Comparison of ENCODE assay signal across 9 cellular contexts in genomic region chr12:6089041-6089823, GRCh38. TPM values are rescaled to one million over a fixed set of nuclear protein-coding genes. Genes with fewer than 3 reads are reported as not detected.
A peak's percentile ranks its signal among the peaks of the same experiment; 100 is the strongest.
DNase-seq lines count a peak whose midpoint lies in the region.
"Had no signal": no experiment of that assay in that cellular context is flagged by ENCODE, and none has a peak within 500 bp of the region (broad histone marks: within the 10 kb centered on the region; RNA-seq: fewer than 3 reads in every experiment).

No MANE protein-coding gene starts in this region.

- WGBS in esophagus, 2 donors, result 37 to 38% methylated on average over 15 of the region's 15 CpGs

- no peaks in the 10 kb centered on the region for H3K36me3 Mint-ChIP-seq in activated T-helper 2 cell treated with anti-CD3 and anti-CD28 coated beads, Interferon-gamma antibody, Interleukin-2, Interleukin-4, amounts not matched to agents 10 μg/mL and 5 μg/mL and 100 μg/mL, durations not matched to agents 14 hours and 24 hours and 36 hours (ENCODE audit: low read depth)

- DNase-seq in HPDE6-E6E7 (ENCODE audit: extremely low spot score) (peak; percentile 63), NCI-H2227 (lab: John Stamatoyannopoulos, UW; ENCODE audit: unreplicated experiment) (peak; percentile 34), renal cortical epithelial cell (ENCODE audit: low read depth) (peak; percentile 90), SIG-M5 treated with dmso at 0.1 percent for 504 hours (lab: John Stamatoyannopoulos, UW; ENCODE audit: unreplicated experiment) (no peak), ecto neural progenitor cell (ENCODE audit: low spot score) (no peak), Ammon's horn (ENCODE audit: low spot score) (no peak)
- DNase-seq in activated T-helper 2 cell treated with anti-CD3 and anti-CD28 coated beads, Interferon-gamma antibody, Interleukin-2, Interleukin-4, amounts not matched to agents 10 μg/mL and 5 μg/mL and 100 μg/mL, durations not matched to agents 14 hours and 24 hours and 36 hours (ENCODE audit: low spot score), result no peak

- H3K9me3 ChIP-seq in esophagus (ENCODE audit: control insufficient read depth in 2 of 2, insufficient read depth in 1 of 2, low read depth in 1 of 2, low read length in 1 of 2), result no peaks in the 10 kb centered on the region
- H3K9me3 ChIP-seq: adrenal gland had no signal

- intact Hi-C loops in activated T-helper 2 cell treated with anti-CD3 and anti-CD28 coated beads, Interferon-gamma antibody, Interleukin-2, Interleukin-4, amounts not matched to agents 10 μg/mL and 5 μg/mL and 100 μg/mL, durations not matched to agents 14 hours and 24 hours and 36 hours (cut with micrococcal nuclease), result no loop called here

- peaks cover 9% of the 10 kb centered on the region for H3K27me3 Mint-ChIP-seq in activated T-helper 2 cell treated with anti-CD3 and anti-CD28 coated beads, Interferon-gamma antibody, Interleukin-2, Interleukin-4, amounts not matched to agents 10 μg/mL and 5 μg/mL and 100 μg/mL, durations not matched to agents 14 hours and 24 hours and 36 hours (ENCODE audit: low read depth)

- H3K9me3 Mint-ChIP-seq in activated T-helper 2 cell treated with anti-CD3 and anti-CD28 coated beads, Interferon-gamma antibody, Interleukin-2, Interleukin-4, amounts not matched to agents 10 μg/mL and 5 μg/mL and 100 μg/mL, durations not matched to agents 14 hours and 24 hours and 36 hours, result no peaks in the 10 kb centered on the region

- H3K4me1 ChIP-seq in esophagus (ENCODE audit: control insufficient read depth in 2 of 2, insufficient read depth in 2 of 2, low read length in 1 of 2), result peaks cover 5 to 23% of the 10 kb centered on the region in 2 donors

- peak overlapping the region; percentile 20 to 35 for H3K27ac ChIP-seq in esophagus (ENCODE audit: low read depth in 2 of 2, low read length in 1 of 2)

- H3K27ac Mint-ChIP-seq in activated T-helper 2 cell treated with anti-CD3 and anti-CD28 coated beads, Interferon-gamma antibody, Interleukin-2, Interleukin-4, amounts not matched to agents 10 μg/mL and 5 μg/mL and 100 μg/mL, durations not matched to agents 14 hours and 24 hours and 36 hours, result no peak overlapping the region

- H3K4me3 ChIP-seq in esophagus (ENCODE audit: low read depth in 1 of 2, low read length in 2 of 2), result no peak overlapping the region
- H3K4me3 ChIP-seq: adrenal gland had no signal

- H3K27me3 ChIP-seq in esophagus (ENCODE audit: control insufficient read depth in 1 of 2, insufficient read depth in 2 of 2, low read length in 2 of 2), result no peaks in the 10 kb centered on the region
- H3K27me3 ChIP-seq: adrenal gland had no signal

- no peak overlapping the region for H3K4me3 Mint-ChIP-seq in activated T-helper 2 cell treated with anti-CD3 and anti-CD28 coated beads, Interferon-gamma antibody, Interleukin-2, Interleukin-4, amounts not matched to agents 10 μg/mL and 5 μg/mL and 100 μg/mL, durations not matched to agents 14 hours and 24 hours and 36 hours (ENCODE audit: low read depth)

- H3K4me1 Mint-ChIP-seq in activated T-helper 2 cell treated with anti-CD3 and anti-CD28 coated beads, Interferon-gamma antibody, Interleukin-2, Interleukin-4, amounts not matched to agents 10 μg/mL and 5 μg/mL and 100 μg/mL, durations not matched to agents 14 hours and 24 hours and 36 hours (ENCODE audit: low read depth), result peaks cover 5% of the 10 kb centered on the region

- no peaks in the 10 kb centered on the region for H3K36me3 ChIP-seq in esophagus (ENCODE audit: control insufficient read depth in 2 of 2, insufficient read depth in 2 of 2, low read length in 1 of 2)
- H3K36me3 ChIP-seq: adrenal gland had no signal

RNA-seq across cellular contexts. Expression of gene VWF, which starts 35.2 kb away (rescaled TPM):
- polyA plus RNA-seq in esophagus, result 10 to 100 TPM; 14.8 to 38.4 TPM
- total RNA-seq in renal cortical epithelial cell, result 2.2 and 3.0 TPM in 2 replicates
- not detected in 2 replicates for total RNA-seq in activated T-helper 2 cell treated with anti-CD3 and anti-CD28 coated beads, Interferon-gamma antibody, Interleukin-2, Interleukin-4, amounts not matched to agents 10 μg/mL and 5 μg/mL and 100 μg/mL, durations not matched to agents 14 hours and 24 hours and 36 hours

Comparison
In these comparisons a context has a peak if more than half of its experiments do, and no peak if none do; other contexts are left out.
1. DNase-seq: peak in HPDE6-E6E7 (single experiment), NCI-H2227 (single experiment) and renal cortical epithelial cell (single experiment); none in SIG-M5 treated with dmso at 0.1 percent for 504 hours (single experiment), activated T-helper 2 cell treated with anti-CD3 and anti-CD28 coated beads, Interferon-gamma antibody, Interleukin-2, Interleukin-4, amounts not matched to agents 10 μg/mL and 5 μg/mL and 100 μg/mL, durations not matched to agents 14 hours and 24 hours and 36 hours (single experiment), ecto neural progenitor cell (single experiment) and Ammon's horn (single experiment).